8 cellular contexts compared by ENCODE assay signal in genomic region chr7:65080799-65081651, GRCh38.
DNase-seq lines count a peak whose midpoint lies in the region; ATAC-seq and TF ChIP-seq lines count a peak whose summit lies in the region.
"Not testable (repeated sequence)": the region's sequence is repeated elsewhere in the genome, so short reads cannot be mapped to it uniquely, and the experiment has no call there.

No MANE protein-coding gene starts in this region.

- intact Hi-C loops in colonic mucosa (cut with DNase I); left colon (cut with DNase I, micrococcal nuclease): not testable (repeated sequence)

- CTCF ChIA-PET in activated CD4-positive, alpha-beta T cell treated with anti-CD3 and anti-CD28 coated beads, Interleukin-2, amount 10 ng/mL, durations not matched to agents 7 days and 5 days (lab: Charles Lee) = not testable (repeated sequence)

- peak overlapping the region; percentile 55 for H3K27ac ChIP-seq in colonic mucosa

- H3K4me3 Mint-ChIP-seq in activated CD4-positive, alpha-beta T cell treated with anti-CD3 and anti-CD28 coated beads, Interleukin-2, amount 10 ng/mL, durations not matched to agents 7 days and 5 days = peak overlapping the region; percentile 85

- POLR2A ChIA-PET in activated CD4-positive, alpha-beta T cell treated with anti-CD3 and anti-CD28 coated beads, Interleukin-2, amount 10 ng/mL, durations not matched to agents 7 days and 5 days (lab: Charles Lee) = not testable (repeated sequence)

- not testable (repeated sequence) for H3K4me1 Mint-ChIP-seq in activated CD4-positive, alpha-beta T cell treated with anti-CD3 and anti-CD28 coated beads, Interleukin-2, amount 10 ng/mL, durations not matched to agents 7 days and 5 days

- ATAC-seq in GM19025 (IDR thresholded peaks at IDR 0.05; ENCODE audit: low read depth, unreplicated experiment) = peak; percentile 99
- peak; percentile 99 for ATAC-seq in HG03175 (IDR thresholded peaks at IDR 0.05; ENCODE audit: unreplicated experiment)
- peak; percentile 99 for ATAC-seq in left colon

- not testable (repeated sequence) for H3K36me3 ChIP-seq in colonic mucosa

- peak overlapping the region; percentile 70 for H3K4me3 ChIP-seq in colonic mucosa

- H3K36me3 Mint-ChIP-seq in activated CD4-positive, alpha-beta T cell treated with anti-CD3 and anti-CD28 coated beads, Interleukin-2, amount 10 ng/mL, durations not matched to agents 7 days and 5 days (ENCODE audit: low read depth) = not testable (repeated sequence)

- H3K4me1 ChIP-seq in colonic mucosa = not testable (repeated sequence)

- TF ChIP-seq CTCF in colonic mucosa (IDR thresholded peaks at IDR 0.05) = not testable (repeated sequence)

- not testable (repeated sequence) for H3K27me3 ChIP-seq in colonic mucosa

- not testable (repeated sequence) for H3K9me3 Mint-ChIP-seq in activated CD4-positive, alpha-beta T cell treated with anti-CD3 and anti-CD28 coated beads, Interleukin-2, amount 10 ng/mL, durations not matched to agents 7 days and 5 days

- H3K27ac Mint-ChIP-seq in activated CD4-positive, alpha-beta T cell treated with anti-CD3 and anti-CD28 coated beads, Interleukin-2, amount 10 ng/mL, durations not matched to agents 7 days and 5 days = peak overlapping the region; percentile 94

- peak overlapping the region; percentile 61 to 88 for H3K9ac ChIP-seq in colonic mucosa (ENCODE audit: low read depth in 2 of 2, low read length in 2 of 2)

- H3K27me3 Mint-ChIP-seq in activated CD4-positive, alpha-beta T cell treated with anti-CD3 and anti-CD28 coated beads, Interleukin-2, amount 10 ng/mL, durations not matched to agents 7 days and 5 days = not testable (repeated sequence)

- not testable (repeated sequence) for H3K9me3 ChIP-seq in colonic mucosa

- DNase-seq in AML-193 (lab: John Stamatoyannopoulos, UW) (peak; percentile 62 to 70), NCI-H345 treated with DMSO at 0.1 percent for 48 hours (lab: John Stamatoyannopoulos, UW; ENCODE audit: unreplicated experiment) (peak; percentile 54), colonic mucosa (peak; percentile 97), left colon (peak; percentile 96 to 99)
- DNase-seq in activated CD4-positive, alpha-beta T cell treated with anti-CD3 and anti-CD28 coated beads, Interleukin-2, amount 10 ng/mL, durations not matched to agents 7 days and 5 days = peak; percentile 90
- peak; percentile 71 to 75 for DNase-seq in stimulated activated CD4-positive, alpha-beta T cell treated with anti-CD3 and anti-CD28 coated beads, Interleukin-1b, Interleukin-23, amount 100 ng/mL, for 1 hour (ENCODE audit: low read depth in 2 of 2)

Comparison
In these comparisons a context has a peak if more than half of its experiments do, and no peak if none do; other contexts are left out.
1. Peak in every context shown above with its lines: DNase-seq, ATAC-seq, H3K4me3 ChIP-seq and H3K27ac ChIP-seq.